ENCODE assay signal across 20 cellular contexts in genomic region chr10:23192741-23193434, GRCh38. TPM values are rescaled to one million over a fixed set of nuclear protein-coding genes. Genes with fewer than 3 reads are reported as not detected.
DNase-seq lines count a peak whose midpoint lies in the region; ATAC-seq and TF ChIP-seq lines count a peak whose summit lies in the region.
"Had no signal": no experiment of that assay in that cellular context is flagged by ENCODE, and none has a peak within 500 bp of the region (broad histone marks: within the 10 kb centered on the region; RNA-seq: fewer than 3 reads in every experiment).

No MANE protein-coding gene starts in this region.

- H3K36me3 Mint-ChIP-seq in activated naive CD8-positive, alpha-beta T cell treated with anti-CD3 and anti-CD28 coated beads, Interleukin-2, amount 10 ng/mL, durations not matched to agents 7 days and 5 days, result peaks cover 3% of the 10 kb centered on the region
- H3K36me3 Mint-ChIP-seq in activated naive CD8-positive, alpha-beta T cell treated with anti-CD3 and anti-CD28 coated beads, Interleukin-2, amount 50 U/mL, for 24 hours (ENCODE audit: low read depth), result no peaks in the 10 kb centered on the region
- H3K36me3 Mint-ChIP-seq: activated naive CD4-positive, alpha-beta T cell treated with anti-CD3 and anti-CD28 coated beads, Interleukin-2, amount 10 ng/mL, durations not matched to agents 7 days and 5 days had no signal

- H3K27ac ChIP-seq in iPS DF 6.9 (ENCODE audit: low read length) (no peak overlapping the region), testis (no peak overlapping the region)
- H3K27ac ChIP-seq: breast epithelium had no signal

- TF ChIP-seq POLR2A in testis (IDR thresholded peaks at IDR 0.05), result no peak

- H3K4me3 ChIP-seq in iPS DF 6.9 (ENCODE audit: low read length), result peak overlapping the region; percentile 13; the same call in 1 of the 2 replicates
- peak overlapping the region; percentile 18 to 40 for H3K4me3 ChIP-seq in testis

- H3K9me3 Mint-ChIP-seq in activated naive CD8-positive, alpha-beta T cell treated with anti-CD3 and anti-CD28 coated beads, Interleukin-2, amount 10 ng/mL, durations not matched to agents 7 days and 5 days, result no peaks in the 10 kb centered on the region
- no peaks in the 10 kb centered on the region for H3K9me3 Mint-ChIP-seq in activated naive CD8-positive, alpha-beta T cell treated with anti-CD3 and anti-CD28 coated beads, Interleukin-2, amount 50 U/mL, for 24 hours
- H3K9me3 Mint-ChIP-seq: activated naive CD4-positive, alpha-beta T cell treated with anti-CD3 and anti-CD28 coated beads, Interleukin-2, amount 10 ng/mL, durations not matched to agents 7 days and 5 days; HFFc6 had no signal

- H3K36me3 ChIP-seq in iPS DF 6.9 (ENCODE audit: control insufficient read depth, insufficient read depth, low read length) (no peaks in the 10 kb centered on the region), testis (ENCODE audit: low read depth, missing control alignments) (no peaks in the 10 kb centered on the region)
- H3K36me3 ChIP-seq: breast epithelium had no signal

- TF ChIP-seq CTCF in testis (IDR thresholded peaks at IDR 0.05), result no peak

- peaks cover 4% of the 10 kb centered on the region for H3K4me1 Mint-ChIP-seq in activated naive CD8-positive, alpha-beta T cell treated with anti-CD3 and anti-CD28 coated beads, Interleukin-2, amount 10 ng/mL, durations not matched to agents 7 days and 5 days
- peaks cover 2% of the 10 kb centered on the region for H3K4me1 Mint-ChIP-seq in activated naive CD8-positive, alpha-beta T cell treated with anti-CD3 and anti-CD28 coated beads, Interleukin-2, amount 50 U/mL, for 24 hours

- H3K9me3 ChIP-seq in iPS DF 6.9 (ENCODE audit: control insufficient read depth, insufficient read depth, low read length) (no peaks in the 10 kb centered on the region), testis (no peaks in the 10 kb centered on the region)
- H3K9me3 ChIP-seq: breast epithelium had no signal

- H3K27me3 ChIP-seq in iPS DF 6.9 (ENCODE audit: control insufficient read depth, insufficient read depth, low read length) (peaks cover 88% of the 10 kb centered on the region), testis (no peaks in the 10 kb centered on the region)

- whole genome bisulfite sequencing in iPS DF 6.9 (ENCODE audit: insufficient coverage, insufficient read length), result no CpG with 5 or more reads among the region's 96 CpGs
- 1 to 3% methylated on average over 6 to 57 of the region's 96 CpGs for WGBS in testis, 2 donors

- peak; percentile 39 for DNase-seq in activated naive CD8-positive, alpha-beta T cell treated with anti-CD3 and anti-CD28 coated beads, Interleukin-2, amount 10 ng/mL, durations not matched to agents 7 days and 5 days
- DNase-seq in activated naive CD8-positive, alpha-beta T cell treated with anti-CD3 and anti-CD28 coated beads, Interleukin-2, amount 50 U/mL, for 24 hours, result no peak
- DNase-seq in NCI-H69 (lab: John Stamatoyannopoulos, UW), result peak; percentile 0
- DNase-seq in iPS DF 6.9 (ENCODE audit: low read depth, low spot score), result no peak
- no peak for DNase-seq in testis
- no peak for DNase-seq in DMS79 treated with DMSO at 0.1 percent for 48 hours (lab: John Stamatoyannopoulos, UW)
- DNase-seq in DMS114 treated with DMSO at 0.1 percent for 48 hours (lab: John Stamatoyannopoulos, UW; ENCODE audit: unreplicated experiment), result no peak
- DNase-seq: activated CD8-positive, alpha-beta memory T cell treated with anti-CD3 and anti-CD28 coated beads, Interleukin-2, amount 10 ng/mL, durations not matched to agents 7 days and 5 days; activated naive CD4-positive, alpha-beta T cell treated with anti-CD3 and anti-CD28 coated beads, Interleukin-2, amount 10 ng/mL, durations not matched to agents 7 days and 5 days; AML-193; DND-41; effector CD8-positive, alpha-beta T cell; foreskin fibroblast; HFFc6; NCI-H2029 treated with DMSO at 0.1 percent for 48 hours; occipital lobe; small intestine had no signal

- peaks cover 5% of the 10 kb centered on the region; the same call in 1 of the 2 replicates for H3K4me1 ChIP-seq in iPS DF 6.9 (ENCODE audit: control insufficient read depth, insufficient read depth, low read length)
- no peaks in the 10 kb centered on the region for H3K4me1 ChIP-seq in testis
- H3K4me1 ChIP-seq: breast epithelium had no signal

- no peak for ATAC-seq in activated naive CD8-positive, alpha-beta T cell treated with anti-CD3 and anti-CD28 coated beads, Interleukin-2, amount 10 ng/mL, durations not matched to agents 7 days and 5 days (ENCODE audit: low read depth)
- no peak for ATAC-seq in activated naive CD8-positive, alpha-beta T cell treated with anti-CD3 and anti-CD28 coated beads, Interleukin-2, amount 50 U/mL, for 24 hours
- ATAC-seq in GM19455 (IDR thresholded peaks at IDR 0.05; ENCODE audit: unreplicated experiment), result no peak
- ATAC-seq: activated CD8-positive, alpha-beta memory T cell treated with anti-CD3 and anti-CD28 coated beads, Interleukin-2, amount 10 ng/mL, durations not matched to agents 7 days and 5 days had no signal

- H3K27ac Mint-ChIP-seq in activated naive CD8-positive, alpha-beta T cell treated with anti-CD3 and anti-CD28 coated beads, Interleukin-2, amount 10 ng/mL, durations not matched to agents 7 days and 5 days, result peak overlapping the region; percentile 25
- no peak overlapping the region for H3K27ac Mint-ChIP-seq in activated naive CD8-positive, alpha-beta T cell treated with anti-CD3 and anti-CD28 coated beads, Interleukin-2, amount 50 U/mL, for 24 hours
- H3K27ac Mint-ChIP-seq: HFFc6 had no signal

- H3K4me3 Mint-ChIP-seq in activated naive CD8-positive, alpha-beta T cell treated with anti-CD3 and anti-CD28 coated beads, Interleukin-2, amount 10 ng/mL, durations not matched to agents 7 days and 5 days, result no peak overlapping the region
- no peak overlapping the region for H3K4me3 Mint-ChIP-seq in activated naive CD8-positive, alpha-beta T cell treated with anti-CD3 and anti-CD28 coated beads, Interleukin-2, amount 50 U/mL, for 24 hours
- H3K4me3 Mint-ChIP-seq: activated CD8-positive, alpha-beta memory T cell treated with anti-CD3 and anti-CD28 coated beads, Interleukin-2, amount 10 ng/mL, durations not matched to agents 7 days and 5 days; HFFc6 had no signal

- intact Hi-C loops in testis (cut with DNase I; ENCODE audit: low total_unique reads), result no loop called here

- POLR2A ChIA-PET in activated naive CD8-positive, alpha-beta T cell treated with anti-CD3 and anti-CD28 coated beads, Interleukin-2, amount 10 ng/mL, durations not matched to agents 7 days and 5 days (lab: Charles Lee), result no interaction called here

- peaks cover 78% of the 10 kb centered on the region for H3K27me3 Mint-ChIP-seq in activated naive CD8-positive, alpha-beta T cell treated with anti-CD3 and anti-CD28 coated beads, Interleukin-2, amount 10 ng/mL, durations not matched to agents 7 days and 5 days
- H3K27me3 Mint-ChIP-seq in activated naive CD8-positive, alpha-beta T cell treated with anti-CD3 and anti-CD28 coated beads, Interleukin-2, amount 50 U/mL, for 24 hours, result peaks cover 75% of the 10 kb centered on the region

RNA-seq across cellular contexts. Expression of gene PTF1A, which starts 0.8 kb away (rescaled TPM):
- total RNA-seq in activated naive CD8-positive, alpha-beta T cell treated with anti-CD3 and anti-CD28 coated beads, Interleukin-2, amount 10 ng/mL, durations not matched to agents 7 days and 5 days, result not detected
- total RNA-seq in testis, result 1 to 10 TPM; 5.0 to 5.1 TPM
- 4.9 TPM for polyA plus RNA-seq in testis (ENCODE audit: insufficient read depth, low read depth, low replicate concordance)
- total RNA-seq: activated CD8-positive, alpha-beta memory T cell treated with anti-CD3 and anti-CD28 coated beads, Interleukin-2, amount 10 ng/mL, durations not matched to agents 7 days and 5 days; breast epithelium; HFFc6; occipital lobe; SK-MEL-5 had no signal
- polyA plus RNA-seq: small intestine had no signal

Comparison
In these comparisons a context has a peak if more than half of its experiments do, and no peak if none do; other contexts are left out.
1. DNase-seq: peak in activated naive CD8-positive, alpha-beta T cell treated with anti-CD3 and anti-CD28 coated beads, Interleukin-2, amount 10 ng/mL, durations not matched to agents 7 days and 5 days (single experiment) and NCI-H69 (single experiment); none in activated naive CD8-positive, alpha-beta T cell treated with anti-CD3 and anti-CD28 coated beads, Interleukin-2, amount 50 U/mL, for 24 hours (single experiment), iPS DF 6.9 (single experiment), testis (single experiment), DMS79 treated with DMSO at 0.1 percent for 48 hours (single experiment) and DMS114 treated with DMSO at 0.1 percent for 48 hours (single experiment).
2. RNA of gene PTF1A, which starts 0.8 kb away (total RNA-seq): 5.0 to 5.1 TPM in testis; not detected in activated naive CD8-positive, alpha-beta T cell treated with anti-CD3 and anti-CD28 coated beads, Interleukin-2, amount 10 ng/mL, durations not matched to agents 7 days and 5 days; every median in the first group is over 4 times any median in the second.